ENCODE assay signal across 10 cellular contexts in the genomic region with DNA sequence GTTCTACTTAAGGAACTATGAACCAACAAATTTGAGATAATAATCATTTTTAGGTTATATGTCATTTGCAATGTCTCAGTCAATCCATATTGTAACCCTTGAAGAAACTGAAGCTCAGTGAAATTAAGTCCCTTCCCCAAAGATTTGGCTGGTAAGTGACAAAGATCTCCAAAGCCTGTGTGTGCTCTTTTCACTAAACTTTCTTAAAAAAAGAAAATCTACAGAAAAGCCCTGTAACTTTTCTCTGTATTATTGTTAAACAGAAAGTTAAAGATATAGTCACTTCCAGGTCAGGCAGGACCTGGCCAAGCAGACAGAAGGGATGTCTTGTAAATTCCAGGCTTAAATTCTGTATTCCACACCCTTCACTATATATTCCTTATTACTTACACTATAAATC. TPM values are rescaled to one million over a fixed set of nuclear protein-coding genes. Genes with fewer than 3 reads are reported as not detected.
DNase-seq lines count a peak whose midpoint lies in the region; ATAC-seq, FAIRE-seq and TF ChIP-seq lines count a peak whose summit lies in the region.
"Had no signal": no experiment of that assay in that cellular context is flagged by ENCODE, and none has a peak within 500 bp of the region (broad histone marks: within the 10 kb centered on the region; RNA-seq: fewer than 3 reads in every experiment).

No MANE protein-coding gene starts in this region.

- H3K79me2 ChIP-seq in SK-N-SH (ENCODE audit: insufficient read depth) = peaks cover 61% of the 10 kb centered on the region

- TF ChIP-seq RAD21 in SK-N-SH (IDR thresholded peaks at IDR 0.05; ENCODE audit: low read length) = no peak

- no peaks in the 10 kb centered on the region for H3K27me3 Mint-ChIP-seq in activated naive CD8-positive, alpha-beta T cell

- H3K36me3 ChIP-seq in SK-N-SH (replicated peaks in 1 of 2; ENCODE audit: control insufficient read depth in 1 of 2, insufficient read depth in 2 of 2, low read length in 1 of 2) = peaks cover 4% of the 10 kb centered on the region in 2 experiments
- H3K36me3 ChIP-seq in kidney epithelial cell (ENCODE audit: control insufficient read depth, insufficient read depth, low read length) = peaks cover 1% of the 10 kb centered on the region
- H3K36me3 ChIP-seq in subcutaneous abdominal adipose tissue (ENCODE audit: control insufficient read depth in 5 of 5, insufficient read depth in 5 of 5, low read length in 5 of 5) = peaks cover 0 to 4% (median 0%) of the 10 kb centered on the region in 5 donors

- no peak for DNase-seq in SK-N-SH
- no peak for DNase-seq in kidney epithelial cell (ENCODE audit: low read depth)
- DNase-seq in RPMI8226 = no peak
- DNase-seq in GM12891 (ENCODE audit: insufficient read length, low spot score) = no peak
- DNase-seq in A172 (ENCODE audit: low spot score) = no peak
- DNase-seq: Kasumi-1 had no signal

- H3K4me2 ChIP-seq in SK-N-SH = peak overlapping the region; percentile 78

- H3K4me3 Mint-ChIP-seq in activated naive CD8-positive, alpha-beta T cell = peak overlapping the region; percentile 96

- no peak for ATAC-seq in SK-N-SH treated with all-trans-retinoic acid at 6 μM for 48 hours

- H3F3A ChIP-seq in SK-N-SH (replicated peaks; ENCODE audit: insufficient read depth) = peaks cover 24% of the 10 kb centered on the region

- peaks cover 79% of the 10 kb centered on the region for H3K4me1 Mint-ChIP-seq in activated naive CD8-positive, alpha-beta T cell (ENCODE audit: low read depth)

- no peaks in the 10 kb centered on the region; the same call in 1 of the 2 replicates for H4K20me1 ChIP-seq in SK-N-SH (ENCODE audit: insufficient read depth)

- TF ChIP-seq CTCF in SK-N-SH (IDR thresholded peaks at IDR 0.05) (no peak), kidney epithelial cell (IDR thresholded peaks at IDR 0.05; ENCODE audit: insufficient read depth, low read length, poor library complexity, severe bottlenecking) (no peak)

- H3K9me2 ChIP-seq in SK-N-SH = no peaks in the 10 kb centered on the region

- peaks cover 3% of the 10 kb centered on the region for H3K36me3 Mint-ChIP-seq in activated naive CD8-positive, alpha-beta T cell

- H2AFZ ChIP-seq in SK-N-SH (ENCODE audit: low read depth) = no peak overlapping the region; the same call in 1 of the 2 replicates

- POLR2A ChIA-PET in SK-N-SH (lab: Yijun Ruan, JAX) = no interaction called here

- FAIRE-seq in GM12891 (lab: Jason Lieb, UNC) = no peak

- no peaks in the 10 kb centered on the region for H3K9me3 Mint-ChIP-seq in activated naive CD8-positive, alpha-beta T cell (ENCODE audit: low read depth)

- TF ChIP-seq EP300 in SK-N-SH (IDR thresholded peaks at IDR 0.05; ENCODE audit: borderline replicate concordance in 1 of 2, low read depth in 1 of 2, low read length in 1 of 2) = no peak

- peak overlapping the region; percentile 98 for H3K27ac Mint-ChIP-seq in activated naive CD8-positive, alpha-beta T cell

- H3K27me3 ChIP-seq in SK-N-SH (ENCODE audit: insufficient read depth) = no peaks in the 10 kb centered on the region
- H3K27me3 ChIP-seq in kidney epithelial cell (ENCODE audit: control insufficient read depth, insufficient read depth, low read length) = no peaks in the 10 kb centered on the region
- no peaks in the 10 kb centered on the region for H3K27me3 ChIP-seq in subcutaneous abdominal adipose tissue (ENCODE audit: control insufficient read depth in 5 of 5, insufficient read depth in 4 of 5, low read length in 5 of 5)

- H3K4me1 ChIP-seq in SK-N-SH (ENCODE audit: control insufficient read depth in 1 of 2, insufficient read depth in 2 of 2, low read depth in 1 of 2, low read length in 1 of 2) = peaks cover 25 to 43% of the 10 kb centered on the region in 2 experiments; a peak in 3 of 4 replicates
- H3K4me1 ChIP-seq in subcutaneous abdominal adipose tissue (ENCODE audit: control insufficient read depth in 5 of 5, insufficient read depth in 5 of 5, low read length in 5 of 5) = peaks cover 14 to 64% (median 57%) of the 10 kb centered on the region in 5 donors

- H3K4me3 ChIP-seq in SK-N-SH (ENCODE audit: low read depth in 2 of 2, low read length in 1 of 2) (peak overlapping the region; percentile 62 to 74), kidney epithelial cell (ENCODE audit: low read depth, low read length) (peak overlapping the region; percentile 55), subcutaneous abdominal adipose tissue (ENCODE audit: low read depth in 1 of 5, low read length in 5 of 5) (peak overlapping the region; percentile 0 to 79 (median 76))

- H3K9ac ChIP-seq in SK-N-SH (peak overlapping the region; percentile 73), subcutaneous abdominal adipose tissue (ENCODE audit: low read length in 5 of 5) (peak overlapping the region in 4 of 5 donors; percentile 51 to 84 (median 75))

- H3K9me3 ChIP-seq in SK-N-SH (no peaks in the 10 kb centered on the region), subcutaneous abdominal adipose tissue (ENCODE audit: control insufficient read depth in 5 of 5, low read length in 5 of 5) (no peaks in the 10 kb centered on the region)

- peak overlapping the region; percentile 82 to 99 for H3K27ac ChIP-seq in SK-N-SH (ENCODE audit: low read depth in 2 of 2, low read length in 1 of 2)
- peak overlapping the region; percentile 91 for H3K27ac ChIP-seq in subcutaneous abdominal adipose tissue (ENCODE audit: low read depth, low read length)
- H3K27ac ChIP-seq: 22Rv1 had no signal

- TF ChIP-seq POLR2A in GM12891 (IDR thresholded peaks at IDR 0.05; ENCODE audit: low read depth, low read length) = no peak

- CTCF ChIA-PET in SK-N-SH (lab: Yijun Ruan, JAX) = interaction anchor here (4.1 kb wide), 1 partner anchor 64 kb away, joined by 17 read pairs; no protein-coding TSS in a partner anchor

TF ChIP-seq in SK-N-SH, 30 proteins besides CTCF, POLR2A, EP300 and RAD21 (continues in another document):
- TF ChIP-seq ELF1 (IDR thresholded peaks at IDR 0.05) = no peak

TF ChIP-seq in SK-N-SH treated with all-trans-retinoic acid at 6 μM for 48 hours, 23 proteins besides CTCF, POLR2A, EP300 and RAD21 (continues in another document):
- TF ChIP-seq RARB (CRISPR knock-in tag; IDR thresholded peaks at IDR 0.05) (no peak), GLIS3 (CRISPR knock-in tag; IDR thresholded peaks at IDR 0.05) (no peak)

TF ChIP-seq in GM12891, 5 proteins besides CTCF, POLR2A, EP300 and RAD21:
- TF ChIP-seq POU2F2 (IDR thresholded peaks at IDR 0.05; ENCODE audit: low read depth, low read length) (no peak), SPI1 (IDR thresholded peaks at IDR 0.05; ENCODE audit: low read depth, low read length) (no peak), POLR2AphosphoS5 (IDR thresholded peaks at IDR 0.05; ENCODE audit: low read depth, low read length) (no peak), TAF1 (IDR thresholded peaks at IDR 0.05; ENCODE audit: low read depth, low read length) (no peak), PAX5 (IDR thresholded peaks at IDR 0.05; ENCODE audit: insufficient read depth, low read length, severe bottlenecking) (no peak)
TF ChIP-seq in GM12891: peak in this region for 0.

RNA-seq across cellular contexts. Expression of a gene that starts 1.5 kb away (rescaled TPM):
- polyA plus RNA-seq in SK-N-SH (2012; rRNA removed) = 39.1 and 39.4 TPM in 2 replicates
- polyA plus RNA-seq in SK-N-SH (2012; cell fraction: cytosol; rRNA removed) = 46.0 and 49.7 TPM in 2 replicates
- polyA plus RNA-seq in SK-N-SH (2012; cell fraction: nucleus; rRNA removed) = 22.1 and 26.1 TPM in 2 replicates
- total RNA-seq in kidney epithelial cell = 23.2 and 28.0 TPM in 2 replicates
- polyA plus RNA-seq in GM12891 (2012; ENCODE audit: low read depth, missing spikeins) = 6.1 TPM
- 33.9 and 34.6 TPM in 2 replicates for total RNA-seq in A172 (2014; rRNA removed; shearing (Covaris generic))

RNA-seq across cellular contexts. Expression of a gene that starts 8.0 kb away (rescaled TPM):
- 2.6 and 3.6 TPM in 2 replicates for polyA plus RNA-seq in SK-N-SH (2012; rRNA removed)
- polyA plus RNA-seq in SK-N-SH (2012; cell fraction: cytosol; rRNA removed) = 1.7 and 2.4 TPM in 2 replicates
- polyA plus RNA-seq in SK-N-SH (2012; cell fraction: nucleus; rRNA removed) = 9.4 and 13.1 TPM in 2 replicates
- total RNA-seq in kidney epithelial cell = 0.46 TPM in 1 of 2 replicates, not detected in the other
- 1.5 TPM for polyA plus RNA-seq in GM12891 (2012; ENCODE audit: low read depth, missing spikeins)
- 2.4 and 2.5 TPM in 2 replicates for total RNA-seq in A172 (2014; rRNA removed; shearing (Covaris generic))

RNA-seq across cellular contexts. Expression of a gene that starts 8.1 kb away (rescaled TPM):
- 15.8 and 17.3 TPM in 2 replicates for polyA plus RNA-seq in SK-N-SH (2012; rRNA removed)
- polyA plus RNA-seq in SK-N-SH (2012; cell fraction: cytosol; rRNA removed) = 18.3 and 24.3 TPM in 2 replicates
- polyA plus RNA-seq in SK-N-SH (2012; cell fraction: nucleus; rRNA removed) = 12.2 and 13.1 TPM in 2 replicates
- 12.2 and 14.3 TPM in 2 replicates for total RNA-seq in kidney epithelial cell
- polyA plus RNA-seq in GM12891 (2012; ENCODE audit: low read depth, missing spikeins) = 28.2 TPM
- total RNA-seq in A172 (2014; rRNA removed; shearing (Covaris generic)) = 21.0 and 24.0 TPM in 2 replicates

RNA-seq across cellular contexts. Expression of a gene that starts 29.1 kb away (rescaled TPM):
- 236 TPM in 2 replicates for polyA plus RNA-seq in SK-N-SH (2012; rRNA removed)
- polyA plus RNA-seq in SK-N-SH (2012; cell fraction: cytosol; rRNA removed) = 306 and 395 TPM in 2 replicates
- polyA plus RNA-seq in SK-N-SH (2012; cell fraction: nucleus; rRNA removed) = 80.7 and 82.7 TPM in 2 replicates
- total RNA-seq in kidney epithelial cell = 159 and 173 TPM in 2 replicates
- polyA plus RNA-seq in GM12891 (2012; ENCODE audit: low read depth, missing spikeins) = 178 TPM
- total RNA-seq in A172 (2014; rRNA removed; shearing (Covaris generic)) = 461 and 485 TPM in 2 replicates

RNA-seq across cellular contexts. Expression of a gene that starts 37.8 kb away (rescaled TPM):
- 26.1 and 34.5 TPM in 2 replicates for polyA plus RNA-seq in SK-N-SH (2012; rRNA removed)
- polyA plus RNA-seq in SK-N-SH (2012; cell fraction: cytosol; rRNA removed) = 31.8 and 32.7 TPM in 2 replicates
- polyA plus RNA-seq in SK-N-SH (2012; cell fraction: nucleus; rRNA removed) = 17.8 and 27.8 TPM in 2 replicates
- 25.9 and 31.2 TPM in 2 replicates for total RNA-seq in kidney epithelial cell
- 33.9 TPM for polyA plus RNA-seq in GM12891 (2012; ENCODE audit: low read depth, missing spikeins)
- total RNA-seq in A172 (2014; rRNA removed; shearing (Covaris generic)) = 40.8 and 41.8 TPM in 2 replicates
